ENCODE assay signal across 29 cellular contexts in the genomic region with DNA sequence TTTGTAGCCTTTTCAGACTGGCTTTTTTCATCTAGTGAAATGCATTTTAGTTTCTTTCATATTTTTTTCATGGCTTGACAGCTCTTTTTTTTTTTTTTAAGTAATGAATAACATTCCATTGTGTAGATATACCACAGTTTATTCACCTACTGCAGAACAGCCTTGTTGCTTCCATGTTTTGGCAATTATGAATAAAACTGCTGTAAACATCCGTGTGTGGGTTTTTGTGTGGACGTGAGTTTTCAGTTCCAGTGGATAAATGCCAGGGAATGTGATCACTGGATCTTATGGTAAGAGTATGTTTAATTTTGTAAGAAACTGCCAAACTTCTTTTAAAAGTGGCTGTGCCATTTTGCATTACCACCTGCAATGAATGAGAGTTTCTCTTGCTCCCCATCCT.
DNase-seq lines count a peak whose midpoint lies in the region; ATAC-seq and TF ChIP-seq lines count a peak whose summit lies in the region.
"Had no signal": no experiment of that assay in that cellular context is flagged by ENCODE, and none has a peak within 500 bp of the region (broad histone marks: within the 10 kb centered on the region; RNA-seq: fewer than 3 reads in every experiment).

No MANE protein-coding gene starts in this region.

- peaks cover 0 to 5% (median 3%) of the 10 kb centered on the region in 3 donors for H3K27me3 Mint-ChIP-seq in CD14-positive monocyte (ENCODE audit: low read depth in 3 of 3)

- H3K4me1 ChIP-seq in ascending aorta = peaks cover 21 to 40% of the 10 kb centered on the region in 2 donors
- peaks cover 0 to 67% (median 41%) of the 10 kb centered on the region in 4 donors for H3K4me1 ChIP-seq in sigmoid colon
- H3K4me1 ChIP-seq: pancreas had no signal

- no peaks in the 10 kb centered on the region for H3K36me3 Mint-ChIP-seq in CD14-positive monocyte
- H3K36me3 Mint-ChIP-seq: natural killer cell had no signal

- no peak overlapping the region for H3K27ac Mint-ChIP-seq in CD14-positive monocyte
- H3K27ac Mint-ChIP-seq: activated T-helper 2 cell treated with anti-CD3 and anti-CD28 coated beads, Interferon-gamma antibody, Interleukin-2, Interleukin-4, amounts not matched to agents 10 μg/mL and 5 μg/mL and 100 μg/mL, durations not matched to agents 14 hours and 24 hours and 36 hours; B cell; effector memory CD8-positive, alpha-beta T cell; natural killer cell; stimulated activated naive CD8-positive, alpha-beta T cell treated with anti-CD3 and anti-CD28 coated beads, Interleukin-15, amount 100 ng/mL, for 72 hours had no signal

- H3K27me3 ChIP-seq in ascending aorta (no peaks in the 10 kb centered on the region), sigmoid colon (no peaks in the 10 kb centered on the region)
- H3K27me3 ChIP-seq: heart right ventricle, pancreas, upper lobe of left lung had no signal

- TF ChIP-seq EP300 in sigmoid colon (IDR thresholded peaks at IDR 0.05) = no peak

- TF ChIP-seq POLR2A in sigmoid colon (IDR thresholded peaks at IDR 0.05) = no peak

- ATAC-seq in GM19035 (IDR thresholded peaks at IDR 0.05; ENCODE audit: unreplicated experiment) = no peak
- no peak for ATAC-seq in Right ventricle myocardium inferior
- ATAC-seq: activated naive CD4-positive, alpha-beta T cell treated with anti-CD3 and anti-CD28 coated beads, Interleukin-2, amount 50 U/mL, for 72 hours; effector memory CD8-positive, alpha-beta T cell; heart right ventricle; left cardiac atrium; natural killer cell; right cardiac atrium; stimulated activated naive CD8-positive, alpha-beta T cell treated with anti-CD3 and anti-CD28 coated beads, Interleukin-15, amount 100 ng/mL, for 72 hours had no signal

- H3K4me3 Mint-ChIP-seq in CD14-positive monocyte = no peak overlapping the region
- H3K4me3 Mint-ChIP-seq: B cell; effector memory CD8-positive, alpha-beta T cell; natural killer cell; stimulated activated naive CD8-positive, alpha-beta T cell treated with anti-CD3 and anti-CD28 coated beads, Interleukin-15, amount 100 ng/mL, for 72 hours had no signal

- H3K36me3 ChIP-seq in ascending aorta (peaks cover 29 to 33% of the 10 kb centered on the region in 2 donors), sigmoid colon (no peaks in the 10 kb centered on the region)

- no peak overlapping the region for H3K4me3 ChIP-seq in AG10803 (ENCODE audit: low read length)
- no peak overlapping the region for H3K4me3 ChIP-seq in ascending aorta
- no peak overlapping the region for H3K4me3 ChIP-seq in sigmoid colon
- H3K4me3 ChIP-seq: heart right ventricle, pancreas, upper lobe of left lung had no signal

- H3K9me3 ChIP-seq in ascending aorta (no peaks in the 10 kb centered on the region), sigmoid colon (no peaks in the 10 kb centered on the region)
- H3K9me3 ChIP-seq: heart right ventricle, pancreas, upper lobe of left lung had no signal

- intact Hi-C loops in ascending aorta (cut with DNase I) (loop anchor here (2.0 to 5.0 kb wide), 5 partner anchors 20 to 146 kb away; no protein-coding TSS in a partner anchor), sigmoid colon (cut with DNase I) (loop anchor here (5.0 kb wide), 2 partner anchors 45 to 210 kb away; no protein-coding TSS in a partner anchor), Right ventricle myocardium inferior (cut with DNase I) (no loop called here), CD14-positive monocyte (cut with micrococcal nuclease) (no loop called here)

- peaks cover 0 to 5% (median 0%) of the 10 kb centered on the region in 7 donors for H3K9me3 Mint-ChIP-seq in CD14-positive monocyte
- H3K9me3 Mint-ChIP-seq: activated naive CD4-positive, alpha-beta T cell treated with anti-CD3 and anti-CD28 coated beads, Interleukin-2, amount 50 U/mL, for 72 hours; activated T-helper 2 cell treated with anti-CD3 and anti-CD28 coated beads, Interferon-gamma antibody, Interleukin-2, Interleukin-4, amounts not matched to agents 10 μg/mL and 5 μg/mL and 100 μg/mL, durations not matched to agents 14 hours and 24 hours and 36 hours; effector memory CD8-positive, alpha-beta T cell; natural killer cell; stimulated activated naive CD8-positive, alpha-beta T cell treated with anti-CD3 and anti-CD28 coated beads, Interleukin-15, amount 100 ng/mL, for 72 hours had no signal

- TF ChIP-seq CTCF in AG10803 (conservative IDR thresholded peaks at IDR 0.05; ENCODE audit: low read length) (no peak), ascending aorta (IDR thresholded peaks at IDR 0.05) (no peak), sigmoid colon (IDR thresholded peaks at IDR 0.05) (no peak), CD14-positive monocyte (IDR thresholded peaks at IDR 0.05) (no peak)

- peak; percentile 46 for DNase-seq in AG10803 (ENCODE audit: low read depth)
- DNase-seq in ascending aorta (ENCODE audit: low spot score in 2 of 2) = no peak
- peak; percentile 58 for DNase-seq in fibroblast of peridontal ligament (ENCODE audit: extremely low read depth)
- DNase-seq in sigmoid colon = no peak
- no peak for DNase-seq in Right ventricle myocardium inferior (ENCODE audit: missing footprints)
- DNase-seq in midbrain (lab: John Stamatoyannopoulos, UW) = no peak
- DNase-seq in CD14-positive monocyte (ENCODE audit: low spot score) = no peak
- DNase-seq: activated CD4-positive, alpha-beta T cell treated with anti-CD3 and anti-CD28 coated beads, Interleukin-2, amount 50 U/mL, for 48 hours; activated CD4-positive, CD25-positive, alpha-beta regulatory T cell; activated CD8-positive, alpha-beta memory T cell treated with anti-CD3 and anti-CD28 coated beads, Interleukin-2, amount 50 U/mL, for 4 hours; DMS53; effector memory CD8-positive, alpha-beta T cell; GDM1; heart right ventricle; left cardiac atrium; natural killer cell; NCI-H1092; NCI-H2029 treated with DMSO at 0.1 percent for 48 hours; NCI-H345; NCI-H82; pancreas; right cardiac atrium; stimulated activated naive CD8-positive, alpha-beta T cell treated with anti-CD3 and anti-CD28 coated beads, Interleukin-15, amount 100 ng/mL, for 72 hours; T-helper 9 cell; upper lobe of left lung had no signal

- 78 to 81% methylated on average over 2 of the region's 2 CpGs for WGBS in sigmoid colon, 2 donors

- H3K27ac ChIP-seq in ascending aorta = peak overlapping the region; percentile 92 to 97
- H3K27ac ChIP-seq in sigmoid colon = peak overlapping the region; percentile 82 to 89 (median 88)

- no peaks in the 10 kb centered on the region for H3K4me1 Mint-ChIP-seq in CD14-positive monocyte
- H3K4me1 Mint-ChIP-seq: B cell, natural killer cell had no signal

Comparison
In these comparisons a context has a peak if more than half of its experiments do, and no peak if none do; other contexts are left out.
1. DNase-seq: peak in AG10803 (single experiment) and fibroblast of peridontal ligament (single experiment); none in ascending aorta (0 of 2), sigmoid colon (single experiment), Right ventricle myocardium inferior (single experiment), midbrain (single experiment) and CD14-positive monocyte (single experiment).
2. intact Hi-C loops: an anchor here in ascending aorta (2.0 to 5.0 kb wide) and sigmoid colon (5.0 kb wide); none called in Right ventricle myocardium inferior and CD14-positive monocyte.